Comparison of ENCODE assay signal across 8 cellular contexts in genomic region chr9:127397722-127398647, GRCh38. TPM values are rescaled to one million over a fixed set of nuclear protein-coding genes. Genes with fewer than 3 reads are reported as not detected.
DNase-seq lines count a peak whose midpoint lies in the region; ATAC-seq and TF ChIP-seq lines count a peak whose summit lies in the region.

No MANE protein-coding gene starts in this region.

- H3K79me2 ChIP-seq in neural cell (replicated peaks; ENCODE audit: insufficient read depth, low read length), result no peaks in the 10 kb centered on the region

- H2AFZ ChIP-seq in neural cell (ENCODE audit: low read depth, low read length), result peak overlapping the region; percentile 14

- CTCF ChIA-PET in activated CD8-positive, alpha-beta memory T cell treated with anti-CD3 and anti-CD28 coated beads, Interleukin-2, amount 10 ng/mL, durations not matched to agents 7 days and 5 days (lab: Charles Lee), result interaction anchor here (0.7 to 3.1 kb wide), 18 partner anchors 9 to 457 kb away, joined by 3 to 15 read pairs (median 6); partner anchors contain the start of gene ZNF79

- H3F3A ChIP-seq in neural cell (ENCODE audit: insufficient read depth, low read length, poor library complexity, severe bottlenecking), result no peaks in the 10 kb centered on the region

- peak; percentile 72 for TF ChIP-seq RAD21 in neural cell (conservative IDR thresholded peaks at IDR 0.05)

- no peak for ATAC-seq in activated CD8-positive, alpha-beta memory T cell treated with anti-CD3 and anti-CD28 coated beads, Interleukin-2, amount 10 ng/mL, durations not matched to agents 7 days and 5 days
- no peak for ATAC-seq in HG03159 (IDR thresholded peaks at IDR 0.05; ENCODE audit: unreplicated experiment)

- H3K36me3 Mint-ChIP-seq in activated CD8-positive, alpha-beta memory T cell treated with anti-CD3 and anti-CD28 coated beads, Interleukin-2, amount 10 ng/mL, durations not matched to agents 7 days and 5 days, result no peaks in the 10 kb centered on the region

- no peak overlapping the region for H3K27ac ChIP-seq in neural cell (ENCODE audit: low read length)

- no peak for TF ChIP-seq EP300 in neural cell (conservative IDR thresholded peaks at IDR 0.05; ENCODE audit: poor library complexity, severe bottlenecking)

- H3K4me3 Mint-ChIP-seq in activated CD8-positive, alpha-beta memory T cell treated with anti-CD3 and anti-CD28 coated beads, Interleukin-2, amount 10 ng/mL, durations not matched to agents 7 days and 5 days, result peak overlapping the region; percentile 68

- H3K36me3 ChIP-seq in neural cell (ENCODE audit: insufficient read depth, low read length), result no peaks in the 10 kb centered on the region

- peak overlapping the region; percentile 47 for H3K27ac Mint-ChIP-seq in activated CD8-positive, alpha-beta memory T cell treated with anti-CD3 and anti-CD28 coated beads, Interleukin-2, amount 10 ng/mL, durations not matched to agents 7 days and 5 days

- H3K27me3 Mint-ChIP-seq in activated CD8-positive, alpha-beta memory T cell treated with anti-CD3 and anti-CD28 coated beads, Interleukin-2, amount 10 ng/mL, durations not matched to agents 7 days and 5 days, result peaks cover 22% of the 10 kb centered on the region

- H4K20me1 ChIP-seq in neural cell (ENCODE audit: insufficient read depth), result no peaks in the 10 kb centered on the region

- TF ChIP-seq CTCF in LNCAP (IDR thresholded peaks at IDR 0.05), result peak; percentile 53
- TF ChIP-seq CTCF in fibroblast of the aortic adventitia (IDR thresholded peaks at IDR 0.05; ENCODE audit: insufficient read depth, low read length), result peak; percentile 29
- TF ChIP-seq CTCF in neural cell (IDR thresholded peaks at IDR 0.05; ENCODE audit: poor library complexity, severe bottlenecking), result peak; percentile 70

- H3K4me1 Mint-ChIP-seq in activated CD8-positive, alpha-beta memory T cell treated with anti-CD3 and anti-CD28 coated beads, Interleukin-2, amount 10 ng/mL, durations not matched to agents 7 days and 5 days, result peaks cover 18% of the 10 kb centered on the region

- no peaks in the 10 kb centered on the region for H3K9me2 ChIP-seq in neural cell (ENCODE audit: insufficient read depth, low read length)

- H3K4me3 ChIP-seq in fibroblast of the aortic adventitia (ENCODE audit: low read depth, low read length) (peak overlapping the region; percentile 64), neural cell (ENCODE audit: low read length) (peak overlapping the region; percentile 84)

- no peaks in the 10 kb centered on the region for H3K27me3 ChIP-seq in neural cell (ENCODE audit: insufficient read depth, low read depth, low read length)

- no peaks in the 10 kb centered on the region for H3K9me3 Mint-ChIP-seq in activated CD8-positive, alpha-beta memory T cell treated with anti-CD3 and anti-CD28 coated beads, Interleukin-2, amount 10 ng/mL, durations not matched to agents 7 days and 5 days (ENCODE audit: low read depth)

- DNase-seq in EH (ENCODE audit: low read depth) (peak; percentile 50), fibroblast of the aortic adventitia (ENCODE audit: low read depth) (no peak), NCI-H2196 treated with DMSO at 0.1 percent for 48 hours (lab: John Stamatoyannopoulos, UW; ENCODE audit: unreplicated experiment) (no peak), SKM-1 treated with dmso at 0.1 percent for 144 hours (lab: John Stamatoyannopoulos, UW; ENCODE audit: unreplicated experiment) (no peak)
- peak; percentile 60 for DNase-seq in activated CD8-positive, alpha-beta memory T cell treated with anti-CD3 and anti-CD28 coated beads, Interleukin-2, amount 10 ng/mL, durations not matched to agents 7 days and 5 days

- peak overlapping the region; percentile 59 for H3K4me2 ChIP-seq in neural cell (ENCODE audit: low read length)

- peak overlapping the region; percentile 69 for H3K9ac ChIP-seq in neural cell (ENCODE audit: low read length)

- no peaks in the 10 kb centered on the region for H3K9me3 ChIP-seq in neural cell (ENCODE audit: low read length)

TF ChIP-seq in neural cell, 6 proteins besides CTCF, POLR2A, EP300 and RAD21:
- TF ChIP-seq SMC3 (conservative IDR thresholded peaks at IDR 0.05; ENCODE audit: poor library complexity) (peak; percentile 75), EZH2 (IDR thresholded peaks at IDR 0.05; ENCODE audit: borderline replicate concordance, insufficient read depth, low read length, poor library complexity, severe bottlenecking) (no peak)

RNA-seq across cellular contexts. Expression of gene SLC2A8, which starts 1.0 kb away (rescaled TPM):
- total RNA-seq in activated CD8-positive, alpha-beta memory T cell treated with anti-CD3 and anti-CD28 coated beads, Interleukin-2, amount 10 ng/mL, durations not matched to agents 7 days and 5 days, result 10 to 100 TPM; 12.1 to 26.0 TPM
- total RNA-seq in fibroblast of the aortic adventitia (ENCODE audit: low replicate concordance), result 5.5 TPM in 1 of 2 replicates, not detected in the other
- polyA plus RNA-seq in neural cell, result 10.2 and 24.0 TPM in 2 replicates
- 10.5 and 11.7 TPM in 2 replicates for polyA minus RNA-seq in neural cell

RNA-seq across cellular contexts. Expression of gene ZNF79, which starts 26.2 kb away (rescaled TPM):
- 10 to 100 TPM; 14.2 to 18.9 TPM for total RNA-seq in activated CD8-positive, alpha-beta memory T cell treated with anti-CD3 and anti-CD28 coated beads, Interleukin-2, amount 10 ng/mL, durations not matched to agents 7 days and 5 days
- 10.2 and 21.0 TPM in 2 replicates for total RNA-seq in fibroblast of the aortic adventitia (ENCODE audit: low replicate concordance)
- 2.9 and 3.3 TPM in 2 replicates for polyA plus RNA-seq in neural cell
- 26.4 and 27.0 TPM in 2 replicates for polyA minus RNA-seq in neural cell

RNA-seq across cellular contexts. Expression of gene RPL12, which starts 53.2 kb away (rescaled TPM):
- 1,000 to 10,000 TPM; 1,251 to 1,331 TPM for total RNA-seq in activated CD8-positive, alpha-beta memory T cell treated with anti-CD3 and anti-CD28 coated beads, Interleukin-2, amount 10 ng/mL, durations not matched to agents 7 days and 5 days
- total RNA-seq in fibroblast of the aortic adventitia (ENCODE audit: low replicate concordance), result 511 and 2,619 TPM in 2 replicates
- polyA plus RNA-seq in neural cell, result 839 and 862 TPM in 2 replicates
- 261 and 348 TPM in 2 replicates for polyA minus RNA-seq in neural cell

RNA-seq across cellular contexts. Expression of gene LRSAM1, which starts 53.3 kb away (rescaled TPM):
- 10 to 100 TPM; 25.5 to 27.7 TPM for total RNA-seq in activated CD8-positive, alpha-beta memory T cell treated with anti-CD3 and anti-CD28 coated beads, Interleukin-2, amount 10 ng/mL, durations not matched to agents 7 days and 5 days
- total RNA-seq in fibroblast of the aortic adventitia (ENCODE audit: low replicate concordance), result 12.9 and 15.3 TPM in 2 replicates
- 21.6 and 27.1 TPM in 2 replicates for polyA plus RNA-seq in neural cell
- polyA minus RNA-seq in neural cell, result 24.4 and 26.3 TPM in 2 replicates

Comparison
In these comparisons a context has a peak if more than half of its experiments do, and no peak if none do; other contexts are left out.
1. DNase-seq: peak in EH (single experiment) and activated CD8-positive, alpha-beta memory T cell treated with anti-CD3 and anti-CD28 coated beads, Interleukin-2, amount 10 ng/mL, durations not matched to agents 7 days and 5 days (single experiment); none in fibroblast of the aortic adventitia (single experiment), NCI-H2196 treated with DMSO at 0.1 percent for 48 hours (single experiment) and SKM-1 treated with dmso at 0.1 percent for 144 hours (single experiment).
2. Peak in every context shown above with its lines, with median percentiles within 50 percentile points of each other: CTCF ChIP-seq.